Comparison of ENCODE assay signal across 18 cellular contexts in the genomic region with DNA sequence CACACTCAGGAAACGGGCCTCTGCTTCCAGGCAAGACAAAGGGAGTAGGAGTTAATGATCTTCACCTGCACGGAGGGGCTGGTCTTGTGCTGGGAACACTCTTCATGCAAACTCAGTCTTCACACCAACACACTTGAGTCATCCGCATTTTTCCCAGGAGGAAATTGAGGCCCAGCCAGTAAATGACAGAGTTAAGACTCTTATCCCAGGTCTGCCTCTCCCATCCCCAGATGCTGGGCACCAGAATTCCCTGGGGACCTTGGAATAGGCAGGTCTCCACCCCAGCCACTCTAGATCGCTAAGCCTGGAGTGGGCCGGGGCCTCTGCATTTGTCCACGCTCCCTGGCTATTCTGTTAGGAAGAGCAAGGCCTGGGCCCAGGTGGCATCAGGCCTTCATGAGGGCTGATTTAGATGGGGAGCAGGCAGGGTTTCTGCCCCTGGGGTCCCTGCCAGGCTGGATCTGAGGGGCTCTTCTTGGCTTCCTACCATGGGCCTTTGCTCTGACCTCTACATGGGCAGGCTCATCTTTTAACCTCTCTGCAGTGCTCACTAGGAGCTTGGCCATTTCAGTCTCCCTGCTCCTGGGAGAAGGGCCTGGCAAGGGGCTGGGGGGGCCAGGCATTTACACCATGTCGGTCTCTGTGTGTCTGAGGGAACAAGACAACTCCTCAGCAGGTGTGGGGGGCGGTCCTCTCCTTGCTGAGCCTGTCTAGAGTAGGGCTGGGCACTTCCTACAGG.
DNase-seq lines count a peak whose midpoint lies in the region; ATAC-seq and TF ChIP-seq lines count a peak whose summit lies in the region.
"Had no signal": no experiment of that assay in that cellular context is flagged by ENCODE, and none has a peak within 500 bp of the region (broad histone marks: within the 10 kb centered on the region; RNA-seq: fewer than 3 reads in every experiment).

No MANE protein-coding gene starts in this region.

- ATAC-seq in T-helper 17 cell (no peak), sciatic nerve (no peak), GM19023 (IDR thresholded peaks at IDR 0.05; ENCODE audit: unreplicated experiment) (no peak), HG03432 (IDR thresholded peaks at IDR 0.05; ENCODE audit: unreplicated experiment) (no peak)

- H3K9me3 Mint-ChIP-seq in activated CD4-positive, alpha-beta T cell treated with anti-CD3 and anti-CD28 coated beads, Interleukin-2, amount 10 ng/mL, durations not matched to agents 7 days and 5 days = no peaks in the 10 kb centered on the region
- H3K9me3 Mint-ChIP-seq: activated naive CD8-positive, alpha-beta T cell treated with anti-CD3 and anti-CD28 coated beads, Interleukin-2, amount 10 ng/mL, durations not matched to agents 7 days and 5 days; T-helper 2 cell treated with Interferon-gamma antibody and Interleukin-4, amounts not matched to agents 5 μg/mL and 100 μg/mL, for 36 hours had no signal

- DNase-seq in activated CD4-positive, alpha-beta T cell treated with anti-CD3 and anti-CD28 coated beads, Interleukin-2, amount 10 ng/mL, durations not matched to agents 7 days and 5 days = peak; percentile 2
- no peak for DNase-seq in activated CD4-positive, alpha-beta T cell treated with anti-CD3 and anti-CD28 coated beads, Interleukin-2, amount 50 U/mL, for 4 hours
- DNase-seq in T-helper 17 cell (no peak), islet precursor cell (peak; percentile 44), sciatic nerve (ENCODE audit: low spot score) (peak; percentile 50), GM10266 (ENCODE audit: extremely low spot score) (no peak)
- DNase-seq: activated CD4-positive, CD25-positive, alpha-beta regulatory T cell; activated naive CD8-positive, alpha-beta T cell treated with anti-CD3 and anti-CD28 coated beads, Interleukin-2, amount 10 ng/mL, durations not matched to agents 7 days and 5 days; activated T-cell treated with anti-CD3 and anti-CD28 coated beads for 4 hours; CD4-positive, alpha-beta memory T cell; kidney glomerular epithelial cell; NCI-H446; SJCRH30 had no signal

- no peaks in the 10 kb centered on the region for H3K4me1 Mint-ChIP-seq in activated CD4-positive, alpha-beta T cell treated with anti-CD3 and anti-CD28 coated beads, Interleukin-2, amount 10 ng/mL, durations not matched to agents 7 days and 5 days
- no peaks in the 10 kb centered on the region for H3K4me1 Mint-ChIP-seq in T-helper 17 cell
- H3K4me1 Mint-ChIP-seq: activated naive CD8-positive, alpha-beta T cell treated with anti-CD3 and anti-CD28 coated beads, Interleukin-2, amount 10 ng/mL, durations not matched to agents 7 days and 5 days; CD4-positive, alpha-beta memory T cell had no signal

- H3K9me3 ChIP-seq in T-helper 17 cell (ENCODE audit: control insufficient read depth, low read length, poor library complexity, severe bottlenecking) = no peaks in the 10 kb centered on the region
- H3K9me3 ChIP-seq: prostate gland, SJCRH30, vagina had no signal

- POLR2A ChIA-PET in activated CD4-positive, alpha-beta T cell treated with anti-CD3 and anti-CD28 coated beads, Interleukin-2, amount 10 ng/mL, durations not matched to agents 7 days and 5 days (lab: Charles Lee) = no interaction called here

- H3K4me3 Mint-ChIP-seq in activated CD4-positive, alpha-beta T cell treated with anti-CD3 and anti-CD28 coated beads, Interleukin-2, amount 10 ng/mL, durations not matched to agents 7 days and 5 days = no peak overlapping the region
- peak overlapping the region; percentile 28 for H3K4me3 Mint-ChIP-seq in T-helper 17 cell
- H3K4me3 Mint-ChIP-seq: activated naive CD8-positive, alpha-beta T cell treated with anti-CD3 and anti-CD28 coated beads, Interleukin-2, amount 10 ng/mL, durations not matched to agents 7 days and 5 days; CD4-positive, alpha-beta memory T cell; T-helper 2 cell treated with Interferon-gamma antibody and Interleukin-4, amounts not matched to agents 5 μg/mL and 100 μg/mL, for 36 hours had no signal

- no peak overlapping the region for H3K27ac Mint-ChIP-seq in activated CD4-positive, alpha-beta T cell treated with anti-CD3 and anti-CD28 coated beads, Interleukin-2, amount 10 ng/mL, durations not matched to agents 7 days and 5 days
- H3K27ac Mint-ChIP-seq in T-helper 17 cell = no peak overlapping the region
- H3K27ac Mint-ChIP-seq: activated naive CD8-positive, alpha-beta T cell treated with anti-CD3 and anti-CD28 coated beads, Interleukin-2, amount 10 ng/mL, durations not matched to agents 7 days and 5 days; CD4-positive, alpha-beta memory T cell; T-helper 2 cell treated with Interferon-gamma antibody and Interleukin-4, amounts not matched to agents 5 μg/mL and 100 μg/mL, for 36 hours had no signal

- intact Hi-C loops in sciatic nerve (cut with DNase I) = no loop called here

- CTCF ChIA-PET in activated CD4-positive, alpha-beta T cell treated with anti-CD3 and anti-CD28 coated beads, Interleukin-2, amount 10 ng/mL, durations not matched to agents 7 days and 5 days (lab: Charles Lee) = no interaction called here

- H3K27me3 Mint-ChIP-seq in activated CD4-positive, alpha-beta T cell treated with anti-CD3 and anti-CD28 coated beads, Interleukin-2, amount 10 ng/mL, durations not matched to agents 7 days and 5 days = no peaks in the 10 kb centered on the region
- peaks cover 5% of the 10 kb centered on the region for H3K27me3 Mint-ChIP-seq in T-helper 17 cell
- H3K27me3 Mint-ChIP-seq: activated naive CD8-positive, alpha-beta T cell treated with anti-CD3 and anti-CD28 coated beads, Interleukin-2, amount 10 ng/mL, durations not matched to agents 7 days and 5 days; CD4-positive, alpha-beta memory T cell had no signal

- no peak for TF ChIP-seq CTCF in GM10266 (IDR thresholded peaks at IDR 0.05; ENCODE audit: control insufficient read depth, insufficient read depth, low read depth, missing control alignments)

- no peaks in the 10 kb centered on the region for H3K36me3 Mint-ChIP-seq in activated CD4-positive, alpha-beta T cell treated with anti-CD3 and anti-CD28 coated beads, Interleukin-2, amount 10 ng/mL, durations not matched to agents 7 days and 5 days (ENCODE audit: low read depth)
- no peaks in the 10 kb centered on the region for H3K36me3 Mint-ChIP-seq in T-helper 17 cell (ENCODE audit: low read depth)
- H3K36me3 Mint-ChIP-seq: activated naive CD8-positive, alpha-beta T cell treated with anti-CD3 and anti-CD28 coated beads, Interleukin-2, amount 10 ng/mL, durations not matched to agents 7 days and 5 days had no signal

Comparison
In these comparisons a context has a peak if more than half of its experiments do, and no peak if none do; other contexts are left out.
1. DNase-seq: peak in activated CD4-positive, alpha-beta T cell treated with anti-CD3 and anti-CD28 coated beads, Interleukin-2, amount 10 ng/mL, durations not matched to agents 7 days and 5 days (single experiment), islet precursor cell (single experiment) and sciatic nerve (single experiment); none in activated CD4-positive, alpha-beta T cell treated with anti-CD3 and anti-CD28 coated beads, Interleukin-2, amount 50 U/mL, for 4 hours (0 of 2), T-helper 17 cell (0 of 3) and GM10266 (single experiment).